Comparison of ENCODE assay signal across 1 cellular context in the genomic region with DNA sequence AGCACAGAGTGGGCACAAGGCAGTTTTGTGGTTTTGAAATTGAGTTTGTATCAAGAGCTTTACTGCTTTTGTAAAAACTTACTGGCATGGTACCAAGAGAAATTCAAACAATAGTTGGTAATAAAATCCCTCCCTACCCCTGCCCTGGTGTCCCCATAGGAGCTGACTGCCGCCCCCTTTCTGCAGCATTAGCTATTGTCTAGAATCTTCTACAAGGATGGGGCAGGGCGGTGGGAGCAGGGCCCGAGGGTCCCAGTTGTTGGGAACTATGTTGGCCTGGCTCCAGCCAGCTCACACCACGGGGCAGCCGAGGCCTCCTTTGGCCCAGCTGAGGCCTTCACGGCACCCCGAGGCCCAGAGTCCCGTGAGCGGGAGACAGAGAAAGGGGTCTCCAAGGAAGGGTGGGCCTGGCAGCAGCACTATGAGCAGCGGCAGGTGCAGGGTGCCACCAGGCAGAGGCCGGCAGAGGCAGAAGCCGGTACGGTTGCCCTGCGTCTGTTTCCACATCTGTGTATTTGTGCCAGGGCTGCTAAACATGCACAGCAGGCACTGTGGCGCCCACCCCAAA.
TF ChIP-seq lines count a peak whose summit lies in the region.

No MANE protein-coding gene starts in this region.

TF ChIP-seq in IMR-90, 13 proteins besides CTCF, POLR2A, EP300 and RAD21 (continued from another document):
- TF ChIP-seq, protein P1, sequence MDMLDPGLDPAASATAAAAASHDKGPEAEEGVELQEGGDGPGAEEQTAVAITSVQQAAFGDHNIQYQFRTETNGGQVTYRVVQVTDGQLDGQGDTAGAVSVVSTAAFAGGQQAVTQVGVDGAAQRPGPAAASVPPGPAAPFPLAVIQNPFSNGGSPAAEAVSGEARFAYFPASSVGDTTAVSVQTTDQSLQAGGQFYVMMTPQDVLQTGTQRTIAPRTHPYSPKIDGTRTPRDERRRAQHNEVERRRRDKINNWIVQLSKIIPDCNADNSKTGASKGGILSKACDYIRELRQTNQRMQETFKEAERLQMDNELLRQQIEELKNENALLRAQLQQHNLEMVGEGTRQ (IDR thresholded peaks at IDR 0.05; ENCODE audit: low read depth, low read length), result no peak
- no peak for TF ChIP-seq RCOR1 (IDR thresholded peaks at IDR 0.05; ENCODE audit: insufficient replicate concordance, low read length)
- no peak for TF ChIP-seq MAZ (IDR thresholded peaks at IDR 0.05; ENCODE audit: borderline replicate concordance, low read depth, low read length)
- no peak for TF ChIP-seq CEBPB (IDR thresholded peaks at IDR 0.05; ENCODE audit: low read depth, low read length)
- no peak for TF ChIP-seq NFE2L2 (IDR thresholded peaks at IDR 0.05; ENCODE audit: low read depth, low read length)
